ENCODE assay signal across 8 cellular contexts in the genomic region with DNA sequence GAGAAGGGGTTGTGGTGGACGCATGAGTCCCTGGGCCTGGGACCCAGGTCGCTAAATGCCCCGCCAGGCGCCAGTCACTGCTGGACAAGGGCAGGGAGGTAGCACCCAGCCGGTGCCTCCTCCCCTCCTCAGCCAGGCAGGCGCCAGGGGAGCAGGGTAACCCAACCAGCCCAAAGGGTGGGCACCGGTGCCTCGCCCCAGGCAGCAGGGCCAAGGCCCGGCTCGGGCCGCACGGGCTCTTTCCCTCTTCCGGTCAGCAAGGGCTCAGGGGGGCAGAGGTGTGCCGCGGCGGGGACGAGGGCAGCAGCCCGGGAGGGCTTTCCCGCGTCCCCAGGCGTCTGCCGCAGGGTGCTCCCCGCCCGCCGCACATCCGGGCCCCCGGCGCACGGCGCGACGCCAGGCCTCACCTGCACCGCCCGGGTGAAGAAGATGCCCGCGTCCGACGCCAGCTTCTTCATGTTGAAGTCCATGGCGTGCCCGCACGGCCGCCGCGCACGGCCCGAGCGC. TPM values are rescaled to one million over a fixed set of nuclear protein-coding genes. Genes with fewer than 3 reads are reported as not detected.
DNase-seq lines count a peak whose midpoint lies in the region; ATAC-seq and TF ChIP-seq lines count a peak whose summit lies in the region.

No MANE protein-coding gene starts in this region.

- peaks cover 12% of the 10 kb centered on the region for H4K20me1 ChIP-seq in osteoblast (ENCODE audit: insufficient read depth, low read length)

- ATAC-seq in GM21619 (IDR thresholded peaks at IDR 0.05; ENCODE audit: unreplicated experiment), result peak; percentile 45

- H3K79me2 ChIP-seq in osteoblast (ENCODE audit: insufficient read depth, low read length), result peaks cover 25% of the 10 kb centered on the region

- peak overlapping the region; percentile 37 for H3K27ac ChIP-seq in osteoblast (ENCODE audit: low read depth, low read length)

- H3K9me3 ChIP-seq in osteoblast (ENCODE audit: low read depth, low read length), result no peaks in the 10 kb centered on the region

- H2AFZ ChIP-seq in osteoblast (ENCODE audit: low read length), result peak overlapping the region; percentile 60

- TF ChIP-seq CTCF in WI38 (IDR thresholded peaks at IDR 0.05; ENCODE audit: low read depth, low read length), result no peak
- TF ChIP-seq CTCF in fibroblast of mammary gland (conservative IDR thresholded peaks at IDR 0.05; ENCODE audit: control insufficient read depth, insufficient read depth, low read depth, low read length), result no peak
- TF ChIP-seq CTCF in osteoblast (IDR thresholded peaks at IDR 0.05; ENCODE audit: extremely low read depth, low read depth, low read length), result no peak

- H3K4me1 ChIP-seq in osteoblast (ENCODE audit: insufficient read depth, low read length), result peaks cover 16% of the 10 kb centered on the region

- peak overlapping the region; percentile 90 for H3K4me2 ChIP-seq in osteoblast (ENCODE audit: insufficient read depth, low read length)

- H3K4me3 ChIP-seq in Jurkat, Clone E6-1 (ENCODE audit: low read length), result peak overlapping the region; percentile 86
- H3K4me3 ChIP-seq in WI38 (ENCODE audit: low read depth, low read length), result peak overlapping the region; percentile 79
- peak overlapping the region; percentile 68 for H3K4me3 ChIP-seq in fibroblast of mammary gland (ENCODE audit: control insufficient read depth, low read depth, low read length)
- H3K4me3 ChIP-seq in osteoblast (ENCODE audit: insufficient read depth, low read length), result peak overlapping the region; percentile 80

- DNase-seq in NCI-H2029 (lab: John Stamatoyannopoulos, UW) (peak; percentile 32), NCI-H2029 treated with DMSO at 0.1 percent for 48 hours (lab: John Stamatoyannopoulos, UW) (no peak), fibroblast of mammary gland (ENCODE audit: low read depth) (no peak), osteoblast (ENCODE audit: insufficient read length, low spot score, missing footprints) (peak; percentile 93)
- DNase-seq in Jurkat, Clone E6-1 (ENCODE audit: low read depth, low spot score), result peak; percentile 54
- DNase-seq in central memory CD4-positive, alpha-beta T cell, result no peak

- no peaks in the 10 kb centered on the region for H3K27me3 ChIP-seq in osteoblast (ENCODE audit: insufficient read depth, low read length)

- no peaks in the 10 kb centered on the region for H3K36me3 ChIP-seq in osteoblast (ENCODE audit: insufficient read depth, low read length)

RNA-seq across cellular contexts. Expression of a gene that starts 0.4 kb away (rescaled TPM):
- polyA plus RNA-seq in Jurkat, Clone E6-1 (2012; ENCODE audit: insufficient read depth, insufficient read length), result 72.3 TPM
- 37.3 and 38.6 TPM in 2 replicates for total RNA-seq in osteoblast

RNA-seq across cellular contexts. Expression of a gene that starts 8.7 kb away (rescaled TPM):
- 24.8 TPM for polyA plus RNA-seq in Jurkat, Clone E6-1 (2012; ENCODE audit: insufficient read depth, insufficient read length)
- 21.2 and 22.4 TPM in 2 replicates for total RNA-seq in osteoblast

RNA-seq across cellular contexts. Expression of a gene that starts 53.2 kb away (rescaled TPM):
- 21.1 TPM for polyA plus RNA-seq in Jurkat, Clone E6-1 (2012; ENCODE audit: insufficient read depth, insufficient read length)
- total RNA-seq in osteoblast, result 10.3 and 10.5 TPM in 2 replicates

Comparison
In these comparisons a context has a peak if more than half of its experiments do, and no peak if none do; other contexts are left out.
1. DNase-seq: peak in NCI-H2029 (single experiment), Jurkat, Clone E6-1 (single experiment) and osteoblast (single experiment); none in NCI-H2029 treated with DMSO at 0.1 percent for 48 hours (single experiment), fibroblast of mammary gland (single experiment) and central memory CD4-positive, alpha-beta T cell (single experiment).
2. Peak in every context shown above with its lines, with median percentiles within 50 percentile points of each other: H3K4me3 ChIP-seq.